In the genomic region with DNA sequence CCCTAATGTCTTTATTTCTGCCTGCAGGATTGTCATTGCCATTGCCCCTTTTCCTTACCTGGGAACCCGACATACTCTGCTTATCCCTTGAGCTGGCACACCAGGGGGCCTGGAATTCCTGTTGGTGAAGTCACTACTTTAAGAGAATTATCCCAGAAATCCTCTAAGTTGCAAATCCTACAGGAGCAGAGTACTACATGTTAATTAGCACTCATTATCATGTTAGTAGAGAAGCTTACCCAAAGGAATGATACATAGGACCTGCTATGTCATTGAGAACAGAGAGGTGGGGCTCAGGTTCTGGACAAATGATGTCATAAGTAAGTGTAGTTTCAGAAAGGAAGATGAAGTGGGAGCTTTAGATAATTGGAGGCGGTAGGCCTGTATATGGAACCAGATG, we compare ENCODE assay signal across 21 cellular contexts. TPM values are rescaled to one million over a fixed set of nuclear protein-coding genes. Genes with fewer than 3 reads are reported as not detected.
DNase-seq lines count a peak whose midpoint lies in the region; TF ChIP-seq lines count a peak whose summit lies in the region.
"Had no signal": no experiment of that assay in that cellular context is flagged by ENCODE, and none has a peak within 500 bp of the region (broad histone marks: within the 10 kb centered on the region; RNA-seq: fewer than 3 reads in every experiment).

No MANE protein-coding gene starts in this region.

- H3K4me3 ChIP-seq in HUES48 (ENCODE audit: low read depth, low read length) (no peak overlapping the region), adipocyte (ENCODE audit: low read length) (no peak overlapping the region), hepatocyte (no peak overlapping the region)
- H3K4me3 ChIP-seq in effector memory CD4-positive, alpha-beta T cell (ENCODE audit: insufficient read depth, low read depth, low read length, poor library complexity, severe bottlenecking), result no peak overlapping the region
- H3K4me3 ChIP-seq: left lung, psoas muscle, tibial artery had no signal

- H3K9me2 ChIP-seq in hepatocyte (replicated peaks; ENCODE audit: insufficient read depth), result no peaks in the 10 kb centered on the region

- peak; percentile 45 for DNase-seq in adipocyte (ENCODE audit: low read depth)
- DNase-seq in hepatocyte (ENCODE audit: low spot score), result no peak
- DNase-seq in type B pancreatic cell (ENCODE audit: extremely low spot score, unreplicated experiment), result no peak
- no peak for DNase-seq in NCI-H2081 treated with DMSO at 0.1 percent for 48 hours (lab: John Stamatoyannopoulos, UW)
- no peak for DNase-seq in effector memory CD4-positive, alpha-beta T cell
- DNase-seq in activated naive CD4-positive, alpha-beta T cell treated with anti-CD3 and anti-CD28 coated beads, Interleukin-2, amount 10 ng/mL, durations not matched to agents 7 days and 5 days, result no peak
- DNase-seq: activated gamma-delta T cell treated with Interleukin-2 at 50 U/mL for 16 hours; amniotic stem cell; CD8-positive, alpha-beta memory T cell; central memory CD4-positive, alpha-beta T cell; DMS79; left lung; NCI-H774; PC-3; psoas muscle; SHP77 treated with DMSO at 0.1 percent for 48 hours; stimulated activated CD4-positive, alpha-beta T cell treated with anti-CD3 and anti-CD28 coated beads, Interleukin-2, amount 100 ng/mL, for 24 hours; stimulated activated naive CD4-positive, alpha-beta T cell treated with Interleukin-2 at 50 U/mL for 16 hours; tibial artery had no signal

- no peaks in the 10 kb centered on the region for H3K9me3 ChIP-seq in HUES48 (ENCODE audit: control insufficient read depth, insufficient read depth, low read length)
- H3K9me3 ChIP-seq in adipocyte (ENCODE audit: control insufficient read depth, low read length), result no peaks in the 10 kb centered on the region
- no peaks in the 10 kb centered on the region for H3K9me3 ChIP-seq in hepatocyte (ENCODE audit: low read depth)
- H3K9me3 ChIP-seq in effector memory CD4-positive, alpha-beta T cell (ENCODE audit: control insufficient read depth, low read length), result no peaks in the 10 kb centered on the region
- H3K9me3 ChIP-seq: left lung, psoas muscle, tibial artery had no signal

- no peak overlapping the region for H3K27ac Mint-ChIP-seq in type B pancreatic cell
- no peak overlapping the region for H3K27ac Mint-ChIP-seq in activated naive CD4-positive, alpha-beta T cell treated with anti-CD3 and anti-CD28 coated beads, Interleukin-2, amount 10 ng/mL, durations not matched to agents 7 days and 5 days
- H3K27ac Mint-ChIP-seq: IgD-negative memory B cell had no signal

- H3K36me3 ChIP-seq in HUES48 (ENCODE audit: control insufficient read depth, insufficient read depth, low read length) (no peaks in the 10 kb centered on the region), adipocyte (ENCODE audit: control insufficient read depth, insufficient read depth, low read length, severe bottlenecking) (no peaks in the 10 kb centered on the region), hepatocyte (replicated peaks; ENCODE audit: insufficient read depth, low read depth) (no peaks in the 10 kb centered on the region)
- no peaks in the 10 kb centered on the region for H3K36me3 ChIP-seq in effector memory CD4-positive, alpha-beta T cell (ENCODE audit: control insufficient read depth, insufficient read depth, low read length)
- H3K36me3 ChIP-seq: left lung, tibial artery had no signal

- H3K79me2 ChIP-seq in hepatocyte, result no peaks in the 10 kb centered on the region

- H2AFZ ChIP-seq in hepatocyte, result no peak overlapping the region

- H4K20me1 ChIP-seq in hepatocyte (ENCODE audit: insufficient read depth, poor library complexity, severe bottlenecking), result no peaks in the 10 kb centered on the region

- H3K9ac ChIP-seq in HUES48 (ENCODE audit: low read depth, low read length) (no peak overlapping the region), adipocyte (ENCODE audit: low read length) (no peak overlapping the region)

- H3K27ac ChIP-seq in HUES48 (ENCODE audit: low read depth, low read length) (peak overlapping the region; percentile 72), hepatocyte (peak overlapping the region; percentile 24)
- H3K27ac ChIP-seq in effector memory CD4-positive, alpha-beta T cell (ENCODE audit: insufficient read depth, low read length, poor library complexity, severe bottlenecking), result no peak overlapping the region
- H3K27ac ChIP-seq: left lung, psoas muscle, tibial artery had no signal

- H3K27me3 ChIP-seq in HUES48 (ENCODE audit: control insufficient read depth, insufficient read depth, low read length), result no peaks in the 10 kb centered on the region
- no peaks in the 10 kb centered on the region for H3K27me3 ChIP-seq in adipocyte (replicated peaks; ENCODE audit: control insufficient read depth, insufficient read depth, low read length)
- no peaks in the 10 kb centered on the region for H3K27me3 ChIP-seq in hepatocyte
- no peaks in the 10 kb centered on the region for H3K27me3 ChIP-seq in effector memory CD4-positive, alpha-beta T cell (replicated peaks; ENCODE audit: control insufficient read depth, insufficient read depth, low read length, poor library complexity, severe bottlenecking)
- H3K27me3 ChIP-seq: left lung had no signal

- TF ChIP-seq CTCF in hepatocyte (IDR thresholded peaks at IDR 0.05; ENCODE audit: poor library complexity) (no peak), type B pancreatic cell (conservative IDR thresholded peaks at IDR 0.05) (no peak)

- no peaks in the 10 kb centered on the region for H3K36me3 Mint-ChIP-seq in type B pancreatic cell
- H3K36me3 Mint-ChIP-seq in activated naive CD4-positive, alpha-beta T cell treated with anti-CD3 and anti-CD28 coated beads, Interleukin-2, amount 10 ng/mL, durations not matched to agents 7 days and 5 days, result peaks cover 4% of the 10 kb centered on the region
- H3K36me3 Mint-ChIP-seq: IgD-negative memory B cell had no signal

- CTCF ChIA-PET in activated naive CD4-positive, alpha-beta T cell treated with anti-CD3 and anti-CD28 coated beads, Interleukin-2, amount 10 ng/mL, durations not matched to agents 7 days and 5 days (lab: Charles Lee), result no interaction called here

- peak overlapping the region; percentile 13 for H3K4me3 Mint-ChIP-seq in type B pancreatic cell
- no peak overlapping the region for H3K4me3 Mint-ChIP-seq in activated naive CD4-positive, alpha-beta T cell treated with anti-CD3 and anti-CD28 coated beads, Interleukin-2, amount 10 ng/mL, durations not matched to agents 7 days and 5 days
- H3K4me3 Mint-ChIP-seq: CD8-positive, alpha-beta memory T cell; IgD-negative memory B cell had no signal

- no peaks in the 10 kb centered on the region for H3K9me3 Mint-ChIP-seq in type B pancreatic cell
- no peaks in the 10 kb centered on the region for H3K9me3 Mint-ChIP-seq in activated naive CD4-positive, alpha-beta T cell treated with anti-CD3 and anti-CD28 coated beads, Interleukin-2, amount 10 ng/mL, durations not matched to agents 7 days and 5 days
- H3K9me3 Mint-ChIP-seq: CD8-positive, alpha-beta memory T cell; IgD-negative memory B cell had no signal

- H3K4me1 ChIP-seq in HUES48 (ENCODE audit: control insufficient read depth, insufficient read depth, low read length) (peaks cover 35% of the 10 kb centered on the region), adipocyte (ENCODE audit: control insufficient read depth, insufficient read depth, low read length) (peaks cover 20% of the 10 kb centered on the region), hepatocyte (ENCODE audit: insufficient read depth) (peaks cover 5% of the 10 kb centered on the region)
- no peaks in the 10 kb centered on the region for H3K4me1 ChIP-seq in effector memory CD4-positive, alpha-beta T cell (ENCODE audit: control insufficient read depth, insufficient read depth, low read length, poor library complexity, severe bottlenecking)
- H3K4me1 ChIP-seq: left lung, psoas muscle, tibial artery had no signal

- peaks cover 26% of the 10 kb centered on the region for H3K4me1 Mint-ChIP-seq in type B pancreatic cell (ENCODE audit: unreplicated experiment)
- no peaks in the 10 kb centered on the region for H3K4me1 Mint-ChIP-seq in activated naive CD4-positive, alpha-beta T cell treated with anti-CD3 and anti-CD28 coated beads, Interleukin-2, amount 10 ng/mL, durations not matched to agents 7 days and 5 days
- H3K4me1 Mint-ChIP-seq: CD8-positive, alpha-beta memory T cell; IgD-negative memory B cell had no signal

- H3K4me2 ChIP-seq in hepatocyte, result no peak overlapping the region

- WGBS in hepatocyte (ENCODE audit: low lambda C conversion rate, missing lambda C conversion rate), result 61% methylated on average over 2 of the region's 2 CpGs

- H3K27me3 Mint-ChIP-seq in type B pancreatic cell, result no peaks in the 10 kb centered on the region
- H3K27me3 Mint-ChIP-seq in activated naive CD4-positive, alpha-beta T cell treated with anti-CD3 and anti-CD28 coated beads, Interleukin-2, amount 10 ng/mL, durations not matched to agents 7 days and 5 days, result no peaks in the 10 kb centered on the region
- H3K27me3 Mint-ChIP-seq: CD8-positive, alpha-beta memory T cell; IgD-negative memory B cell had no signal

RNA-seq across cellular contexts. Expression of a gene that starts 27.4 kb away (rescaled TPM):
- 2.0 and 5.2 TPM in 2 replicates for total RNA-seq in hepatocyte
- polyA plus RNA-seq in hepatocyte, result 3.5 and 9.8 TPM in 2 replicates
- total RNA-seq in type B pancreatic cell (ENCODE audit: low replicate concordance), result 93.1 and 127 TPM in 2 replicates
- polyA plus RNA-seq: CD8-positive, alpha-beta memory T cell; IgD-negative memory B cell had no signal

RNA-seq across cellular contexts. Expression of a gene that starts 48.9 kb away (rescaled TPM):
- total RNA-seq in hepatocyte, result 4.5 and 5.7 TPM in 2 replicates
- polyA plus RNA-seq in hepatocyte, result 1.5 and 3.1 TPM in 2 replicates
- total RNA-seq in type B pancreatic cell (ENCODE audit: low replicate concordance), result 2.5 and 56.6 TPM in 2 replicates
- total RNA-seq: CD8-positive, alpha-beta memory T cell had no signal
- polyA plus RNA-seq: CD8-positive, alpha-beta memory T cell; IgD-negative memory B cell had no signal

RNA-seq across cellular contexts. Expression of a gene that starts 53.6 kb away (rescaled TPM):
- total RNA-seq in hepatocyte (4.7 and 4.9 TPM in 2 replicates), type B pancreatic cell (ENCODE audit: low replicate concordance) (21.7 and 52.6 TPM in 2 replicates)
- polyA plus RNA-seq in hepatocyte, result 3.4 and 4.8 TPM in 2 replicates

Comparison
In these comparisons a context has a peak if more than half of its experiments do, and no peak if none do; other contexts are left out.
1. RNA of a gene that starts 27.4 kb away (total RNA-seq): 93.1 to 127 TPM in type B pancreatic cell; 2.0 to 5.2 TPM in hepatocyte; every median in the first group is over 10 times any median in the second.